1 cellular context compared by ENCODE assay signal in the genomic region with DNA sequence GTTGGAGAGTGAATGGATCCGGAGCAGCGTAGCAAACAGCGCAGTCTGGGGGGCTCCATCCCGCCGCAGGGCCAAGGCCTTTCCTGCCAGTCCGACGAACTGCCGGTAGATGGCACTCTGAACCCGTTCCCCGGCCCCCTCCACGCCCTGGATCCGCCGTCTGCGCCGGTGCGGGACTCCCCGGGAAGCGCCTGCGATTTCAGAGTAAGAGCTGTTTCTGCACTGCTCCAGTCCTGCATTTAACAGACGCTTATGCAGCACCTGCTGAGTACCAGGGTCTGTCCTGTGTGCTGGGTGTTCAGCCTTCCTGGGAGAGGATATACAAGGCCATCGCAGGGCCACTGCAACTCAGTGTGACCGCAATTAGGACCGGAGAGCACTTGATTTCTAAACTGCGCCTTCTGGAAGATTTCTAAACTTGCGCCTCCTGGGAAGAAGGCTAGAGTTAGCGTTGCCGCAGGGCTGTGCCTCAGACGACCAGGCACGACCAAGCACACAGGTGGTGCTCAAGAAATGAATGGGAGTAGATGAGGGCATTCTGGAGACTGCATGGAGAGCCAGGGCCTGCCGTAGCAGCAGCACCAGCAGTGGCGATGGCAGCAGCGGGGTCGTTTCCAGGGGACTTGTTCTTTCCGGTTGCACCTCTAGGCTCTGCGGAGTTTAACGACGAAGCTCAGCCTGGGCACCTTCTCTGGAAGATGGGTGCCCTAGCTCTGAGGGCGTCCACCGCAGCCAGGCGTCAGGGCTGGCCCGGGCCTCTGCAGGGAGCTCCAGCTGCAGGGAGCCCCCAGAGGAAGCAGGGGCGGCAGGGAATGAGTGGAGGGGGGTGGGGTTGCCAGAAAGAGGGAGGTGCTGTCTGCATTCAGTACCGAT.
A peak's percentile ranks its signal among the peaks of the same experiment; 100 is the strongest.
TF ChIP-seq lines count a peak whose summit lies in the region.

No MANE protein-coding gene starts in this region.

TF ChIP-seq in SK-N-SH, 30 proteins besides CTCF, POLR2A, EP300 and RAD21 (continued from another document):
- TF ChIP-seq, protein P1, sequence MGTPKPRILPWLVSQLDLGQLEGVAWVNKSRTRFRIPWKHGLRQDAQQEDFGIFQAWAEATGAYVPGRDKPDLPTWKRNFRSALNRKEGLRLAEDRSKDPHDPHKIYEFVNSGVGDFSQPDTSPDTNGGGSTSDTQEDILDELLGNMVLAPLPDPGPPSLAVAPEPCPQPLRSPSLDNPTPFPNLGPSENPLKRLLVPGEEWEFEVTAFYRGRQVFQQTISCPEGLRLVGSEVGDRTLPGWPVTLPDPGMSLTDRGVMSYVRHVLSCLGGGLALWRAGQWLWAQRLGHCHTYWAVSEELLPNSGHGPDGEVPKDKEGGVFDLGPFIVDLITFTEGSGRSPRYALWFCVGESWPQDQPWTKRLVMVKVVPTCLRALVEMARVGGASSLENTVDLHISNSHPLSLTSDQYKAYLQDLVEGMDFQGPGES (IDR thresholded peaks at IDR 0.05; ENCODE audit: low read depth, low read length), result no peak
- peak; percentile 88 for TF ChIP-seq SMC3 (IDR thresholded peaks at IDR 0.05; ENCODE audit: low read depth, low read length)
